Comparison of ENCODE assay signal across 8 cellular contexts in genomic region chr16:86509759-86510464, GRCh38. TPM values are rescaled to one million over a fixed set of nuclear protein-coding genes. Genes with fewer than 3 reads are reported as not detected.
DNase-seq lines count a peak whose midpoint lies in the region; ATAC-seq and TF ChIP-seq lines count a peak whose summit lies in the region.

No MANE protein-coding gene starts in this region.

- ATAC-seq in activated CD8-positive, alpha-beta memory T cell treated with anti-CD3 and anti-CD28 coated beads, Interleukin-2, amount 10 ng/mL, durations not matched to agents 7 days and 5 days: peak; percentile 32
- ATAC-seq in GM19023 (IDR thresholded peaks at IDR 0.05; ENCODE audit: unreplicated experiment): no peak

- no peaks in the 10 kb centered on the region for H3K9me3 ChIP-seq in adrenal gland (replicated peaks in 1 of 3)
- H3K9me3 ChIP-seq in suprapubic skin: no peaks in the 10 kb centered on the region

- intact Hi-C loops in adrenal gland (cut with DNase I): loop anchor here (10.0 kb wide), 2 partner anchors 165 to 685 kb away; no protein-coding TSS in a partner anchor

- H3K27ac ChIP-seq in adrenal gland: peak overlapping the region in 1 of 5 donors; percentile 77
- no peak overlapping the region for H3K27ac ChIP-seq in suprapubic skin

- H3K4me3 ChIP-seq in adrenal gland: peak overlapping the region in 3 of 4 donors; percentile 11 to 59 (median 22)
- peak overlapping the region; percentile 54 for H3K4me3 ChIP-seq in suprapubic skin

- no peak overlapping the region for H3K4me3 Mint-ChIP-seq in activated CD8-positive, alpha-beta memory T cell treated with anti-CD3 and anti-CD28 coated beads, Interleukin-2, amount 10 ng/mL, durations not matched to agents 7 days and 5 days

- no peak overlapping the region for H3K27ac Mint-ChIP-seq in activated CD8-positive, alpha-beta memory T cell treated with anti-CD3 and anti-CD28 coated beads, Interleukin-2, amount 10 ng/mL, durations not matched to agents 7 days and 5 days

- no peak for TF ChIP-seq POLR2A in adrenal gland (IDR thresholded peaks at IDR 0.05)
- no peak for TF ChIP-seq POLR2A in suprapubic skin (IDR thresholded peaks at IDR 0.05)

- H3K36me3 Mint-ChIP-seq in activated CD8-positive, alpha-beta memory T cell treated with anti-CD3 and anti-CD28 coated beads, Interleukin-2, amount 10 ng/mL, durations not matched to agents 7 days and 5 days: peaks cover 7% of the 10 kb centered on the region

- DNase-seq in activated CD8-positive, alpha-beta memory T cell treated with anti-CD3 and anti-CD28 coated beads, Interleukin-2, amount 10 ng/mL, durations not matched to agents 7 days and 5 days: no peak
- DNase-seq in activated CD8-positive, alpha-beta memory T cell treated with anti-CD3 and anti-CD28 coated beads, Interleukin-2, amount 50 U/mL, for 4 hours: no peak
- DNase-seq in adrenal gland: no peak
- DNase-seq in iPS-NIHi11 (ENCODE audit: low spot score): peak; percentile 81
- no peak for DNase-seq in suprapubic skin (ENCODE audit: low spot score in 2 of 2)
- no peak for DNase-seq in activated CD4-positive, alpha-beta T cell treated with anti-CD3 and anti-CD28 coated beads, Interleukin-2, amount 50 U/mL, for 48 hours
- DNase-seq in medulla oblongata (ENCODE audit: extremely low spot score): no peak

- H3K4me1 Mint-ChIP-seq in activated CD8-positive, alpha-beta memory T cell treated with anti-CD3 and anti-CD28 coated beads, Interleukin-2, amount 10 ng/mL, durations not matched to agents 7 days and 5 days: peaks cover 17% of the 10 kb centered on the region

- peaks cover 97% of the 10 kb centered on the region for H3K27me3 ChIP-seq in adrenal gland
- H3K27me3 ChIP-seq in suprapubic skin: peaks cover 100% of the 10 kb centered on the region

- CTCF ChIA-PET in activated CD8-positive, alpha-beta memory T cell treated with anti-CD3 and anti-CD28 coated beads, Interleukin-2, amount 10 ng/mL, durations not matched to agents 7 days and 5 days (lab: Charles Lee): interaction anchor here (1.1 kb wide), 1 partner anchor 8 kb away, joined by 3 read pairs; no protein-coding TSS in a partner anchor

- 1 to 2% (median 2%) methylated on average over 18 to 84 of the region's 84 CpGs for WGBS in adrenal gland, 4 donors
- 0% methylated on average over 8 of the region's 84 CpGs for WGBS in suprapubic skin

- H3K36me3 ChIP-seq in adrenal gland (replicated peaks in 1 of 2): no peaks in the 10 kb centered on the region
- H3K36me3 ChIP-seq in suprapubic skin: no peaks in the 10 kb centered on the region

- no peak for TF ChIP-seq EP300 in suprapubic skin (IDR thresholded peaks at IDR 0.05)

- no peaks in the 10 kb centered on the region for H3K9me3 Mint-ChIP-seq in activated CD8-positive, alpha-beta memory T cell treated with anti-CD3 and anti-CD28 coated beads, Interleukin-2, amount 10 ng/mL, durations not matched to agents 7 days and 5 days (ENCODE audit: low read depth)

- H3K4me1 ChIP-seq in adrenal gland (replicated peaks in 1 of 2) (peaks cover 12 to 32% of the 10 kb centered on the region in 2 donors), suprapubic skin (peaks cover 54% of the 10 kb centered on the region)

- no peak for TF ChIP-seq CTCF in adrenal gland (IDR thresholded peaks at IDR 0.05)
- no peak for TF ChIP-seq CTCF in suprapubic skin (IDR thresholded peaks at IDR 0.05)

- peaks cover 70% of the 10 kb centered on the region for H3K27me3 Mint-ChIP-seq in activated CD8-positive, alpha-beta memory T cell treated with anti-CD3 and anti-CD28 coated beads, Interleukin-2, amount 10 ng/mL, durations not matched to agents 7 days and 5 days

RNA-seq across cellular contexts. Expression of gene FOXF1, which starts 0.4 kb away (rescaled TPM):
- not detected for total RNA-seq in activated CD8-positive, alpha-beta memory T cell treated with anti-CD3 and anti-CD28 coated beads, Interleukin-2, amount 10 ng/mL, durations not matched to agents 7 days and 5 days
- total RNA-seq in adrenal gland (under 1 TPM in 6 of 8 donors, not detected in 2; 0.07 to 0.57 (median 0.26) TPM), suprapubic skin (under 1 TPM in 3 of 4 donors, not detected in 1; 0.11 to 0.59 (median 0.21) TPM)
- under 1 TPM; 0.07 to 0.64 (median 0.51) TPM for polyA plus RNA-seq in adrenal gland

RNA-seq across cellular contexts. Expression of gene MTHFSD, which starts 45.1 kb away (rescaled TPM):
- 10 to 100 TPM; 23.2 to 25.3 TPM for total RNA-seq in activated CD8-positive, alpha-beta memory T cell treated with anti-CD3 and anti-CD28 coated beads, Interleukin-2, amount 10 ng/mL, durations not matched to agents 7 days and 5 days
- total RNA-seq in adrenal gland (10 to 100 TPM in 7 of 8 donors, 1 to 10 TPM in 1; 7.6 to 22.2 (median 18.5) TPM), suprapubic skin (10 to 100 TPM; 12.4 to 43.4 (median 18.8) TPM)
- polyA plus RNA-seq in adrenal gland: 10 to 100 TPM; 12.5 to 20.8 (median 18.2) TPM

RNA-seq across cellular contexts. Expression of gene FOXC2, which starts 56.7 kb away (rescaled TPM):
- total RNA-seq in activated CD8-positive, alpha-beta memory T cell treated with anti-CD3 and anti-CD28 coated beads, Interleukin-2, amount 10 ng/mL, durations not matched to agents 7 days and 5 days: not detected
- total RNA-seq in adrenal gland (1 to 10 TPM; 1.1 to 4.8 (median 3.0) TPM), suprapubic skin (under 1 TPM in 1 of 4 donors, not detected in 3; 0.56 TPM)
- polyA plus RNA-seq in adrenal gland: 1 to 10 TPM; 1.1 to 1.9 (median 1.2) TPM
